Comparison of ENCODE assay signal across 16 cellular contexts in genomic region chr7:41573017-41573416, GRCh38.
A peak's percentile ranks its signal among the peaks of the same experiment; 100 is the strongest.
DNase-seq lines count a peak whose midpoint lies in the region; ATAC-seq, FAIRE-seq and TF ChIP-seq lines count a peak whose summit lies in the region.
"Had no signal": no experiment of that assay in that cellular context is flagged by ENCODE, and none has a peak within 500 bp of the region (broad histone marks: within the 10 kb centered on the region; RNA-seq: fewer than 3 reads in every experiment).

No MANE protein-coding gene starts in this region.

- 7 to 20% methylated on average over 2 of the region's 2 CpGs for WGBS in aorta, 2 donors

- H3K4me1 ChIP-seq in keratinocyte (ENCODE audit: control insufficient read depth, extremely low read depth, insufficient read depth, low read length) (peaks cover 5% of the 10 kb centered on the region), aorta (ENCODE audit: control insufficient read depth in 1 of 2, insufficient read depth in 2 of 2, low read length in 2 of 2) (peaks cover 0 to 8% of the 10 kb centered on the region in 2 donors)
- H3K4me1 ChIP-seq: BE2C had no signal

- TF ChIP-seq CTCF in astrocyte of the spinal cord (IDR thresholded peaks at IDR 0.05; ENCODE audit: low read depth, low read length), result no peak
- TF ChIP-seq CTCF in keratinocyte (optimal IDR thresholded peaks at IDR 0.05 in 1 of 3, IDR thresholded peaks at IDR 0.05 in 1 of 3, conservative IDR thresholded peaks at IDR 0.05 in 1 of 3; ENCODE audit: extremely low read depth in 1 of 3, insufficient read depth in 2 of 3, low read length in 3 of 3), result no peak

- intact Hi-C loops in aorta (cut with DNase I), result loop anchor here in 1 of 2 donors (5.0 kb wide), 2 partner anchors 96 to 124 kb away; no protein-coding TSS in a partner anchor

- no peak overlapping the region for H3K27ac ChIP-seq in keratinocyte (ENCODE audit: control insufficient read depth, insufficient read depth, low read length)
- no peak overlapping the region for H3K27ac ChIP-seq in aorta (ENCODE audit: low read depth in 1 of 2, low read length in 2 of 2)

- in situ Hi-C loops in Caki2 (cut with HindIII; ENCODE audit: low pct_unique_long_range_greater_than_20kb, low sequenced_read_pairs), result no loop called here
- in situ Hi-C loops in astrocyte of the spinal cord (cut with HindIII; ENCODE audit: low sequenced_read_pairs), result no loop called here

- H3K4me3 ChIP-seq in astrocyte of the spinal cord (ENCODE audit: low read depth, low read length), result no peak overlapping the region
- no peak overlapping the region for H3K4me3 ChIP-seq in keratinocyte (ENCODE audit: control insufficient read depth in 2 of 3, extremely low read depth in 1 of 3, insufficient read depth in 2 of 3, low read depth in 1 of 3, low read length in 3 of 3)
- H3K4me3 ChIP-seq in aorta (ENCODE audit: low read length in 2 of 2), result no peak overlapping the region
- H3K4me3 ChIP-seq: GM12878, K562 had no signal

- H3K79me2 ChIP-seq in keratinocyte (ENCODE audit: control insufficient read depth, insufficient read depth, low read length), result no peaks in the 10 kb centered on the region

- no peak overlapping the region for H3K9ac ChIP-seq in keratinocyte (ENCODE audit: control insufficient read depth, extremely low read depth, insufficient read depth, low read length)

- H3K4me2 ChIP-seq in keratinocyte (ENCODE audit: control insufficient read depth, extremely low read depth, insufficient read depth, low read depth, low read length), result no peak overlapping the region

- FAIRE-seq in keratinocyte (lab: Jason Lieb, UNC), result peak; percentile 87
- FAIRE-seq: GM12878, K562 had no signal

- ATAC-seq in HG03095 (IDR thresholded peaks at IDR 0.05; ENCODE audit: unreplicated experiment) (no peak), HG03571 (IDR thresholded peaks at IDR 0.05; ENCODE audit: unreplicated experiment) (no peak), aorta (ENCODE audit: low FRiP score) (no peak), GM21360 (IDR thresholded peaks at IDR 0.05; ENCODE audit: unreplicated experiment) (no peak)
- ATAC-seq: GM12878; K562; naive thymus-derived CD8-positive, alpha-beta T cell had no signal

- H3K9me1 ChIP-seq in keratinocyte (ENCODE audit: control insufficient read depth, extremely low read depth, insufficient read depth, low read length), result no peaks in the 10 kb centered on the region

- DNase-seq in Caki2 (ENCODE audit: low read depth) (peak; percentile 87), HT1080 (ENCODE audit: low read depth) (peak; percentile 48), astrocyte of the spinal cord (ENCODE audit: low read depth, low spot score) (peak; percentile 36), keratinocyte (ENCODE audit: low read depth, low spot score) (no peak), aorta (no peak)
- DNase-seq: activated CD4-positive, CD25-positive, alpha-beta regulatory T cell treated with anti-CD3 and anti-CD28 coated beads, Interleukin-2, amount 50 U/mL, for 72 hours; BE2C; DMS79 treated with DMSO at 0.1 percent for 48 hours; naive thymus-derived CD8-positive, alpha-beta T cell; NCI-H1436; NCI-H446 had no signal

- H3K9me3 ChIP-seq in keratinocyte (ENCODE audit: control insufficient read depth, low read depth, low read length) (no peaks in the 10 kb centered on the region), aorta (ENCODE audit: control insufficient read depth, low read length) (no peaks in the 10 kb centered on the region)
- H3K9me3 ChIP-seq: BE2C had no signal

- H4K20me1 ChIP-seq in keratinocyte (ENCODE audit: control insufficient read depth, extremely low read depth, insufficient read depth, low read length), result no peaks in the 10 kb centered on the region

- H3K36me3 ChIP-seq in keratinocyte (ENCODE audit: control insufficient read depth in 2 of 2, extremely low read depth in 1 of 2, insufficient read depth in 2 of 2, low read length in 2 of 2) (no peaks in the 10 kb centered on the region), aorta (ENCODE audit: control insufficient read depth in 1 of 2, insufficient read depth in 2 of 2, low read length in 1 of 2) (no peaks in the 10 kb centered on the region)
- H3K36me3 ChIP-seq: BE2C had no signal

- dilution Hi-C loops in keratinocyte (cut with MboI; ENCODE audit: extremely low pct_ligation_motif_present, low sequenced_read_pairs), result no loop called here

- H3K27me3 ChIP-seq in keratinocyte (ENCODE audit: control insufficient read depth, extremely low read depth, insufficient read depth, low read length) (no peaks in the 10 kb centered on the region), aorta (ENCODE audit: control insufficient read depth in 1 of 2, insufficient read depth in 2 of 2, low read length in 1 of 2) (no peaks in the 10 kb centered on the region)
- H3K27me3 ChIP-seq: BE2C had no signal

- H2AFZ ChIP-seq in keratinocyte (ENCODE audit: control insufficient read depth, low read length), result no peak overlapping the region

Comparison
In these comparisons a context has a peak if more than half of its experiments do, and no peak if none do; other contexts are left out.
1. DNase-seq: peak in Caki2 (single experiment), HT1080 (single experiment) and astrocyte of the spinal cord (single experiment); none in keratinocyte (single experiment) and aorta (0 of 2).